27 cellular contexts compared by ENCODE assay signal in the genomic region with DNA sequence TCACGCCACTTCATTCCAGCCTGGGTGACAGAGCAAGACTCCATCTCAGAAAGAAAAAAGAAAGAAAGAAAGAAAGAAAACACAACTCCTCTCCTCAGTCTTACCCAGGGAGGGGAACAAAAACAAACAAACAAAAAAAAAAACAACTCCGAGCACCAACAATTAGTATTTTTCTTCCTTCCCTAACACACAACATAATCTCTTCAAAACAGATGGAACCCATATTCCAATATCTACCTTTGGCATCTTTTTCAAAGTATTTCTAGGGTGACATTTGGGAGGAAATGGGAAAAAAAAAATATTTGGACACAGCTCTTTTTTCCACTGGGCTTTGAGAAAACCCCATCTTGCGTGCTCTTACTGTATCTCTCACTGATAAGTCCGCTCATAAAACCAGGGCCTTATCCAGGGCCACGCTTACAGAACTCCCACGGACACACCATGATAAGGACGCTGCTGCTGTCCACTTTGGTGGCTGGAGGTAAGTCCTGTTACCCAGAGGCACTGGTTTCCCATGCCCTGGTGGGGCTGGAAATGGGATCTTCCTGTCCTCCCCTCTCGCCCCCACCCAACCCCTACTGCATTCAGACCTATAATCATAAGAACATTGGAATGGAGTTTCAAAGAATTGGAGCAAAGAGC. TPM values are rescaled to one million over a fixed set of nuclear protein-coding genes. Genes with fewer than 3 reads are reported as not detected.
"Had no signal": no experiment of that assay in that cellular context is flagged by ENCODE, and none has a peak within 500 bp of the region (broad histone marks: within the 10 kb centered on the region; RNA-seq: fewer than 3 reads in every experiment).

Gene CELA2A, plus strand, starts transcription at position 420 of the 642 bp plus-strand sequence. Its CDS starts 22 bp downstream, at position 442.

- H3K4me1 Mint-ChIP-seq: activated B cell treated with CpG ODN at 0.5 μM for 24 hours; activated naive CD8-positive, alpha-beta T cell treated with anti-CD3 and anti-CD28 coated beads, Interleukin-2, amount 10 ng/mL, durations not matched to agents 7 days and 5 days; natural killer cell had no signal

- H3K36me3 ChIP-seq: cardiac muscle cell, esophagus squamous epithelium, gastroesophageal sphincter, heart left ventricle, spleen, thyroid gland had no signal

- H3K4me1 ChIP-seq: heart left ventricle, spleen, thyroid gland had no signal

- H3K36me3 Mint-ChIP-seq: activated naive CD8-positive, alpha-beta T cell treated with anti-CD3 and anti-CD28 coated beads, Interleukin-2, amount 10 ng/mL, durations not matched to agents 7 days and 5 days; natural killer cell had no signal

- ATAC-seq: activated T-cell treated with anti-CD3 and anti-CD28 coated beads, Interleukin-2, amount 50 U/mL, for 4 hours; gastroesophageal sphincter; heart left ventricle; natural killer cell had no signal

- H3K27me3 ChIP-seq: cardiac muscle cell, gastroesophageal sphincter, spleen, thyroid gland had no signal

- H3K4me3 ChIP-seq: cardiac muscle cell, esophagus squamous epithelium, gastroesophageal sphincter, heart left ventricle, spleen, thyroid gland had no signal

- H3K4me3 Mint-ChIP-seq: activated B cell treated with CpG ODN at 0.5 μM for 24 hours; activated naive CD4-positive, alpha-beta T cell treated with anti-CD3 and anti-CD28 coated beads for 36 hours; activated naive CD8-positive, alpha-beta T cell treated with anti-CD3 and anti-CD28 coated beads, Interleukin-2, amount 10 ng/mL, durations not matched to agents 7 days and 5 days; activated T-cell treated with anti-CD3 and anti-CD28 coated beads, Interleukin-2, amount 50 U/mL, for 4 hours; endodermal cell; natural killer cell had no signal

- H3K27ac ChIP-seq: cardiac muscle cell, esophagus squamous epithelium, gastroesophageal sphincter, heart left ventricle, spleen, thyroid gland had no signal

- DNase-seq: activated B cell treated with CpG ODN at 0.5 μM for 24 hours; activated CD4-positive, alpha-beta T cell treated with anti-CD3 and anti-CD28 coated beads for 4 hours; activated CD4-positive, alpha-beta T cell treated with anti-CD3 and anti-CD28 coated beads, Interleukin-2, amount 50 U/mL, for 48 hours; activated CD8-positive, alpha-beta memory T cell treated with anti-CD3 and anti-CD28 coated beads, Interleukin-2, amount 50 U/mL, for 48 hours; activated naive CD4-positive, alpha-beta T cell treated with anti-CD3 and anti-CD28 coated beads for 36 hours; activated naive CD8-positive, alpha-beta T cell treated with anti-CD3 and anti-CD28 coated beads, Interleukin-2, amount 10 ng/mL, durations not matched to agents 7 days and 5 days; activated T-cell treated with anti-CD3 and anti-CD28 coated beads, Interleukin-2, amount 50 U/mL, for 4 hours; amygdala; cortex of kidney; endodermal cell; esophagus squamous epithelium; midbrain; natural killer cell; occipital lobe; retina; spleen; stimulated activated CD4-positive, alpha-beta T cell treated with anti-CD3 and anti-CD28 coated beads, Interleukin-4, amount 100 ng/mL, for 24 hours; stimulated activated naive CD4-positive, alpha-beta T cell treated with Interleukin-2 at 50 U/mL for 16 hours; thyroid gland had no signal

- H3K27ac Mint-ChIP-seq: activated B cell treated with CpG ODN at 0.5 μM for 24 hours; activated naive CD4-positive, alpha-beta T cell treated with anti-CD3 and anti-CD28 coated beads for 36 hours; activated naive CD8-positive, alpha-beta T cell treated with anti-CD3 and anti-CD28 coated beads, Interleukin-2, amount 10 ng/mL, durations not matched to agents 7 days and 5 days; endodermal cell; natural killer cell had no signal

- H3K9me3 ChIP-seq: esophagus squamous epithelium, gastroesophageal sphincter, spleen, thyroid gland had no signal

- H3K9me3 Mint-ChIP-seq: activated B cell treated with CpG ODN at 0.5 μM for 24 hours; activated naive CD4-positive, alpha-beta T cell treated with anti-CD3 and anti-CD28 coated beads for 36 hours; activated naive CD8-positive, alpha-beta T cell treated with anti-CD3 and anti-CD28 coated beads, Interleukin-2, amount 10 ng/mL, durations not matched to agents 7 days and 5 days; activated T-cell treated with anti-CD3 and anti-CD28 coated beads, Interleukin-2, amount 50 U/mL, for 4 hours; endodermal cell; natural killer cell had no signal

RNA-seq across cellular contexts. Expression of gene CELA2A, which starts in this region (rescaled TPM):
- total RNA-seq: activated B cell treated with CpG ODN at 0.5 μM for 24 hours; activated CD8-positive, alpha-beta memory T cell treated with anti-CD3 and anti-CD28 coated beads for 36 hours; activated naive CD4-positive, alpha-beta T cell treated with anti-CD3 and anti-CD28 coated beads for 36 hours; activated naive CD8-positive, alpha-beta T cell treated with anti-CD3 and anti-CD28 coated beads, Interleukin-2, amount 10 ng/mL, durations not matched to agents 7 days and 5 days; cardiac muscle cell; cerebellum; endodermal cell; esophagus squamous epithelium; gastroesophageal sphincter; liver; natural killer cell; occipital lobe; subcutaneous adipose tissue; T-helper 2 cell treated with Interferon-gamma antibody and Interleukin-4, amounts not matched to agents 100 ng/mL and 5 ng/mL, for 36 hours; thyroid gland had no signal
- polyA plus RNA-seq: heart left ventricle, liver had no signal
